8 cellular contexts compared by ENCODE assay signal in the genomic region with DNA sequence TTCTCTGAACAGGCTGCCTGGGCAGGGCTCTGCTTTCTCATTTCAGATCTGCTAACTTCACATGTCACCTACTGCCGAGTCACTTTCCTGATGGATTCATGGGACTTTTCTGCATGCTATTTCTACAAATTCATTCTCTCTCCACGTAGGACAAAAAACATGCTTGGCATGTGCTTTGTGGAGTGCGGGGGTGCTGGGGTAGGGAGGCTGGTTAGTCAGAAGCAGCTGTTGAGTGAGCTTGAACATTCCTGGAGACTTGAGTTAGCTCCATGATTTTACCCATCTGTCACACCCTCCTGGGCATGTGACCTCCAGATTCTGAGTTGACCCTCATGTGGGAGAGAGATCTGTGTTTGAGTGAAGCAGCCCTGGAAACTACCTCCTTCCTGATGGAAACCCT.
DNase-seq lines count a peak whose midpoint lies in the region; ATAC-seq, FAIRE-seq and TF ChIP-seq lines count a peak whose summit lies in the region.

No MANE protein-coding gene starts in this region.

- intact Hi-C loops in Panc1 (cut with micrococcal nuclease; ENCODE audit: unreplicated experiment): no loop called here
- intact Hi-C loops in mucosa of descending colon (cut with DNase I, micrococcal nuclease): no loop called here
- intact Hi-C loops in transverse colon (cut with DNase I; ENCODE audit: low total_unique reads): no loop called here

- H3K36me3 ChIP-seq in Panc1 (ENCODE audit: control insufficient read depth, insufficient read depth, low read length): peaks cover 10% of the 10 kb centered on the region
- H3K36me3 ChIP-seq in mucosa of descending colon (ENCODE audit: low read depth): no peaks in the 10 kb centered on the region
- peaks cover 0 to 13% (median 0%) of the 10 kb centered on the region in 4 donors for H3K36me3 ChIP-seq in transverse colon

- CTCF ChIA-PET in AG04450 (lab: Charles Lee) (interaction anchor here (0.6 to 1.6 kb wide), 5 partner anchors 9 to 72 kb away, joined by 3 to 7 read pairs (median 3); no protein-coding TSS in a partner anchor), Panc1 (lab: Charles Lee) (no interaction called here)

- no peak for TF ChIP-seq EP300 in transverse colon (IDR thresholded peaks at IDR 0.05; ENCODE audit: low read depth)

- DNase-seq in AG04450 (ENCODE audit: low read depth, low spot score): peak; percentile 98
- DNase-seq in Panc1 (ENCODE audit: low read depth, low spot score): peak; percentile 38
- DNase-seq in epithelial cell of proximal tubule (ENCODE audit: low read depth): peak; percentile 95
- no peak for DNase-seq in mucosa of descending colon
- DNase-seq in frontal cortex (ENCODE audit: low spot score in 2 of 2): no peak
- no peak for DNase-seq in transverse colon
- DNase-seq in NCI-H2196 (lab: John Stamatoyannopoulos, UW; ENCODE audit: unreplicated experiment): no peak

- no peak for TF ChIP-seq POLR2A in transverse colon (IDR thresholded peaks at IDR 0.05)

- H3K27me3 ChIP-seq in AG04450 (ENCODE audit: control insufficient read depth, insufficient read depth, low read length): no peaks in the 10 kb centered on the region
- no peaks in the 10 kb centered on the region for H3K27me3 ChIP-seq in Panc1 (ENCODE audit: control insufficient read depth, insufficient read depth, low read length)
- H3K27me3 ChIP-seq in transverse colon: no peaks in the 10 kb centered on the region

- ATAC-seq in Panc1 (peak; percentile 39; the same call in 1 of the 2 replicates), mucosa of descending colon (peak; percentile 16), HG02852 (IDR thresholded peaks at IDR 0.05; ENCODE audit: unreplicated experiment) (no peak)

- in situ Hi-C loops in Panc1 (cut with HindIII; ENCODE audit: low pct_unique_long_range_greater_than_20kb, low sequenced_read_pairs) (no loop called here), transverse colon (cut with MboI; ENCODE audit: low pct_ligation_motif_present in 1 of 4, low pct_unique_long_range_greater_than_20kb in 1 of 4, low sequenced_read_pairs in 3 of 4) (no loop called here)

- BruUV-seq in Panc1 (replicated peaks; lab: Mats Ljungman, UMichigan): no TSS peak

- WGBS in transverse colon (ENCODE audit: low coverage in 1 of 2), 2 donors: 69 to 84% methylated on average over 3 of the region's 3 CpGs

- H3K27ac ChIP-seq in AG04450 (ENCODE audit: low read depth, low read length): peak overlapping the region; percentile 100
- H3K27ac ChIP-seq in Panc1 (ENCODE audit: low read length): no peak overlapping the region
- peak overlapping the region in 2 of 4 donors; percentile 7 to 37 for H3K27ac ChIP-seq in transverse colon

- H3K9me3 ChIP-seq in AG04450 (ENCODE audit: control insufficient read depth, insufficient read depth, low read length) (no peaks in the 10 kb centered on the region), Panc1 (ENCODE audit: control insufficient read depth, insufficient read depth, low read depth, low read length) (no peaks in the 10 kb centered on the region), mucosa of descending colon (no peaks in the 10 kb centered on the region), transverse colon (no peaks in the 10 kb centered on the region)

- no peak overlapping the region for H3K4me3 ChIP-seq in AG04450 (ENCODE audit: low read depth, low read length)
- no peak overlapping the region for H3K4me3 ChIP-seq in Panc1 (ENCODE audit: low read depth in 2 of 2, low read length in 2 of 2)
- H3K4me3 ChIP-seq in epithelial cell of proximal tubule (ENCODE audit: low read depth, low read length): no peak overlapping the region
- no peak overlapping the region for H3K4me3 ChIP-seq in mucosa of descending colon
- H3K4me3 ChIP-seq in transverse colon: no peak overlapping the region

- TF ChIP-seq CTCF in AG04450 (IDR thresholded peaks at IDR 0.05; ENCODE audit: low read depth, low read length) (0 out of 2 replicates have a peak, but pooled peaks have one; percentile 1), Panc1 (IDR thresholded peaks at IDR 0.05) (no peak), epithelial cell of proximal tubule (conservative IDR thresholded peaks at IDR 0.05; ENCODE audit: low read depth, low read length) (no peak), mucosa of descending colon (IDR thresholded peaks at IDR 0.05) (no peak), transverse colon (IDR thresholded peaks at IDR 0.05) (no peak)

- H3K4me1 ChIP-seq in Panc1 (ENCODE audit: control insufficient read depth, insufficient read depth, low read length) (no peaks in the 10 kb centered on the region), mucosa of descending colon (ENCODE audit: low read depth) (no peaks in the 10 kb centered on the region), transverse colon (peaks cover 0 to 3% (median 0%) of the 10 kb centered on the region in 4 donors)

- no peak for FAIRE-seq in frontal cortex (lab: Jason Lieb, UNC)

- POLR2A ChIA-PET in AG04450 (lab: Yijun Ruan, JAX): interaction anchor here (1.0 to 3.7 kb wide), 7 partner anchors 8 to 200 kb away, joined by 3 to 19 read pairs (median 5); a partner anchor contains a TSS
- POLR2A ChIA-PET in Panc1 (lab: Charles Lee): no interaction called here

Comparison
In these comparisons a context has a peak if more than half of its experiments do, and no peak if none do; other contexts are left out.
1. DNase-seq: peak in AG04450 (single experiment), Panc1 (single experiment) and epithelial cell of proximal tubule (single experiment); none in mucosa of descending colon (0 of 3), frontal cortex (0 of 2), transverse colon (single experiment) and NCI-H2196 (single experiment).